8 cellular contexts compared by ENCODE assay signal in genomic region chr16:82655315-82655714, GRCh38. TPM values are rescaled to one million over a fixed set of nuclear protein-coding genes. Genes with fewer than 3 reads are reported as not detected.
DNase-seq lines count a peak whose midpoint lies in the region; ATAC-seq lines count a peak whose summit lies in the region.

No MANE protein-coding gene starts in this region.

- POLR2A ChIA-PET in CD4-positive, alpha-beta memory T cell (lab: Charles Lee; ENCODE audit: partially characterized antibody) = interaction anchor here (0.6 to 4.8 kb wide), 5 partner anchors 9 to 16 kb away, joined by 3 to 41 read pairs (median 19); no protein-coding TSS in a partner anchor

- no peaks in the 10 kb centered on the region for H3K36me3 ChIP-seq in CD4-positive, alpha-beta memory T cell (ENCODE audit: insufficient read depth, low read length)

- H3K4me1 ChIP-seq in CD4-positive, alpha-beta memory T cell (ENCODE audit: insufficient read depth, low read length) = peaks cover 98% of the 10 kb centered on the region

- H3K36me3 Mint-ChIP-seq in CD4-positive, alpha-beta memory T cell = no peaks in the 10 kb centered on the region

- intact Hi-C loops in CD4-positive, alpha-beta memory T cell (cut with micrococcal nuclease) = loop anchor here (1.0 to 10.0 kb wide), 4 partner anchors 13 to 1341 kb away; partner anchors contain the start of genes GAN and MPHOSPH6
- intact Hi-C loops in left ventricle myocardium superior (cut with micrococcal nuclease) = no loop called here

- H3K4me3 Mint-ChIP-seq in CD4-positive, alpha-beta memory T cell = peak overlapping the region in 7 of 8 donors; percentile 54 to 76 (median 65)

- no peaks in the 10 kb centered on the region for H3K9me3 Mint-ChIP-seq in CD4-positive, alpha-beta memory T cell

- no peaks in the 10 kb centered on the region for H3K9me3 ChIP-seq in CD4-positive, alpha-beta memory T cell (ENCODE audit: control insufficient read depth in 1 of 2, low read length in 2 of 2)

- DNase-seq in CD4-positive, alpha-beta memory T cell = peak; percentile 83 to 93 (median 88)
- DNase-seq in activated CD8-positive, alpha-beta memory T cell treated with anti-CD3 and anti-CD28 coated beads, Interleukin-2, amount 50 U/mL, for 48 hours = peak; percentile 77
- no peak for DNase-seq in left ventricle myocardium superior
- peak; percentile 49 to 58 for DNase-seq in stimulated activated CD8-positive, alpha-beta memory T cell treated with anti-CD3 and anti-CD28 coated beads, Interleukin-15, amount 100 ng/mL, for 48 hours (ENCODE audit: low read depth in 2 of 2)
- no peak for DNase-seq in D341Med (ENCODE audit: low spot score)

- peak overlapping the region; percentile 86 to 98 (median 96) for H3K27ac Mint-ChIP-seq in CD4-positive, alpha-beta memory T cell

- no peaks in the 10 kb centered on the region for H3K27me3 Mint-ChIP-seq in CD4-positive, alpha-beta memory T cell

- peak overlapping the region; percentile 80 for H3K27ac ChIP-seq in CD4-positive, alpha-beta memory T cell (ENCODE audit: low read depth, low read length)

- CTCF ChIA-PET in CD4-positive, alpha-beta memory T cell (lab: Charles Lee; ENCODE audit: partially characterized antibody) = interaction anchor here (0.8 to 10.1 kb wide), 5 partner anchors 9 to 24 kb away, joined by 3 to 123 read pairs (median 5); no protein-coding TSS in a partner anchor

- no peak overlapping the region for H3K4me3 ChIP-seq in CD4-positive, alpha-beta memory T cell (ENCODE audit: low read length in 2 of 2)

- peaks cover 85 to 99% (median 92%) of the 10 kb centered on the region in 4 donors for H3K4me1 Mint-ChIP-seq in CD4-positive, alpha-beta memory T cell

- ATAC-seq in HG03457 (IDR thresholded peaks at IDR 0.05; ENCODE audit: unreplicated experiment) (peak; percentile 42), left ventricle myocardium superior (peak; percentile 50), GM19467 (IDR thresholded peaks at IDR 0.05; ENCODE audit: unreplicated experiment) (no peak), HG02623 (IDR thresholded peaks at IDR 0.05; ENCODE audit: unreplicated experiment) (no peak)

- no peaks in the 10 kb centered on the region for H3K27me3 ChIP-seq in CD4-positive, alpha-beta memory T cell (ENCODE audit: insufficient read depth, low read length)

RNA-seq across cellular contexts. Expression of gene CDH13, which starts 28.5 kb away (rescaled TPM):
- not detected for total RNA-seq in CD4-positive, alpha-beta memory T cell
- polyA plus RNA-seq in CD4-positive, alpha-beta memory T cell = not detected
- total RNA-seq in left ventricle myocardium superior = 167 TPM

Comparison
In these comparisons a context has a peak if more than half of its experiments do, and no peak if none do; other contexts are left out.
1. DNase-seq: peak in CD4-positive, alpha-beta memory T cell (5 of 5), activated CD8-positive, alpha-beta memory T cell treated with anti-CD3 and anti-CD28 coated beads, Interleukin-2, amount 50 U/mL, for 48 hours (single experiment) and stimulated activated CD8-positive, alpha-beta memory T cell treated with anti-CD3 and anti-CD28 coated beads, Interleukin-15, amount 100 ng/mL, for 48 hours (2 of 2); none in left ventricle myocardium superior (single experiment) and D341Med (single experiment).
2. ATAC-seq: peak in HG03457 (single experiment) and left ventricle myocardium superior (single experiment); none in GM19467 (single experiment) and HG02623 (single experiment).
3. RNA of gene CDH13, which starts 28.5 kb away (total RNA-seq): 167 TPM in left ventricle myocardium superior (single experiment); not detected in CD4-positive, alpha-beta memory T cell; every median in the first group is over 100 times any median in the second.